Comparison of ENCODE assay signal across 9 cellular contexts in the genomic region with DNA sequence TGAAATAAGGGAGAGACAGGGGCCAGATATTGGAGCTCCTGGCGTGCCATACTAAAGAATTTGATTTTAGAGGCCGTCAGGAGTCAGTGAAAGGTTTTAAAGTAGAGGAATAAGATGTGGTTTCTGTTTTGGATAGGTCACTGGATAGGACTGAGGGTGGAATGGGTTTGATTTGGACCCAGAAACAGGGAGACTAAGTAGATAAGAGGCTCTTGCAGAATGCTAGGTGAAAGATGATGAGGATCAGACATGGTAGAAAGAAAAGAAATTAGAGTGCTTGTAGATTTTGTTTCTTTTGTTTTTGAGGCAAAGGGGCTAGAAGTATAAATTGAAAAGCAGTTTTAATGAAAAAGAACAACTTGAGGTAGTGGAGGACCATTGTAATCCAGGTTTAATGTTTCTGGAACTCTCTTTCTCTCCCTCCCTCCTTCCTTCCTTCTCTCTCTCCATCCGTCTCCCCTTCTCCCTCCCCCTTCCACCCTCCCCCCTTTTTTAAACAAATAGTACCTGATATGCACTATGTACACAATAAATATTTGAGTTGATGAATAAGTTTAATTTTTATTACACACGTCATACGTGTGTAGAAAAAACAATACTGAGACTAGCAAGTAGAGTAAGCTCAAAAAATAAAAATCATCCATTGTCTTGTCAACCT. TPM values are rescaled to one million over a fixed set of nuclear protein-coding genes. Genes with fewer than 3 reads are reported as not detected.
DNase-seq lines count a peak whose midpoint lies in the region; ATAC-seq and TF ChIP-seq lines count a peak whose summit lies in the region.
"Had no signal": no experiment of that assay in that cellular context is flagged by ENCODE, and none has a peak within 500 bp of the region (broad histone marks: within the 10 kb centered on the region; RNA-seq: fewer than 3 reads in every experiment).

No MANE protein-coding gene starts in this region.

- peaks cover 50 to 70% of the 10 kb centered on the region in 2 donors for H3K4me1 ChIP-seq in adrenal gland (replicated peaks in 1 of 2)
- peaks cover 0 to 59% (median 14%) of the 10 kb centered on the region in 4 donors for H3K4me1 ChIP-seq in right lobe of liver
- H3K4me1 ChIP-seq in tibial nerve, result peaks cover 3 to 63% (median 44%) of the 10 kb centered on the region in 4 donors

- DNase-seq in activated T-cell treated with anti-CD3 and anti-CD28 coated beads, Interleukin-2, amount 50 U/mL, for 72 hours, result no peak
- DNase-seq in activated T-cell treated with anti-CD3 and anti-CD28 coated beads, Interleukin-2, amount 50 U/mL, for 1 hour, result no peak
- DNase-seq in adrenal gland, result no peak
- DNase-seq in right lobe of liver, result no peak
- no peak for DNase-seq in tibial nerve (ENCODE audit: low spot score in 2 of 2)
- DNase-seq in left colon, result no peak
- DNase-seq in HT-29 (ENCODE audit: low spot score), result no peak
- DNase-seq: stimulated activated naive CD4-positive, alpha-beta T cell treated with Interleukin-2 at 50 U/mL for 16 hours had no signal

- peak overlapping the region in 2 of 5 donors; percentile 92 to 95 for H3K27ac ChIP-seq in adrenal gland
- peak overlapping the region; percentile 95 to 97 (median 95) for H3K27ac ChIP-seq in right lobe of liver
- H3K27ac ChIP-seq in tibial nerve, result peak overlapping the region; percentile 17 to 94 (median 64)

- TF ChIP-seq EP300 in tibial nerve (IDR thresholded peaks at IDR 0.05), result no peak

- H3K4me1 Mint-ChIP-seq in activated T-cell treated with anti-CD3 and anti-CD28 coated beads, Interleukin-2, amount 50 U/mL, for 72 hours (ENCODE audit: low read depth), result peaks cover 68% of the 10 kb centered on the region

- TF ChIP-seq CTCF in adrenal gland (IDR thresholded peaks at IDR 0.05) (no peak), right lobe of liver (IDR thresholded peaks at IDR 0.05) (no peak), tibial nerve (IDR thresholded peaks at IDR 0.05) (no peak)

- intact Hi-C loops in adrenal gland (cut with DNase I) (no loop called here), right lobe of liver (cut with DNase I) (no loop called here), left colon (cut with DNase I, micrococcal nuclease) (loop anchor here in 1 of 2 donors (5.0 kb wide), 1 partner anchor 33 kb away; the partner anchor contains the start of gene ANKRD12)

- H3K36me3 Mint-ChIP-seq in activated T-cell treated with anti-CD3 and anti-CD28 coated beads, Interleukin-2, amount 50 U/mL, for 72 hours (ENCODE audit: insufficient read depth in 2 of 2), result peaks cover 41 to 56% of the 10 kb centered on the region in 2 donors

- H3K36me3 ChIP-seq in adrenal gland (replicated peaks in 1 of 2) (no peaks in the 10 kb centered on the region), right lobe of liver (no peaks in the 10 kb centered on the region), tibial nerve (no peaks in the 10 kb centered on the region)

- no peaks in the 10 kb centered on the region for H3K27me3 ChIP-seq in adrenal gland
- H3K27me3 ChIP-seq in right lobe of liver, result no peaks in the 10 kb centered on the region
- no peaks in the 10 kb centered on the region for H3K27me3 ChIP-seq in tibial nerve

- H3K9me3 Mint-ChIP-seq in activated T-cell treated with anti-CD3 and anti-CD28 coated beads, Interleukin-2, amount 50 U/mL, for 72 hours, result no peaks in the 10 kb centered on the region

- H3K9me3 ChIP-seq in adrenal gland (replicated peaks in 1 of 3) (no peaks in the 10 kb centered on the region), right lobe of liver (no peaks in the 10 kb centered on the region), tibial nerve (no peaks in the 10 kb centered on the region)

- peak overlapping the region; percentile 96 to 100 for H3K4me3 Mint-ChIP-seq in activated T-cell treated with anti-CD3 and anti-CD28 coated beads, Interleukin-2, amount 50 U/mL, for 72 hours

- H3K27me3 Mint-ChIP-seq in activated T-cell treated with anti-CD3 and anti-CD28 coated beads, Interleukin-2, amount 50 U/mL, for 72 hours (ENCODE audit: low read depth), result no peaks in the 10 kb centered on the region

- TF ChIP-seq POLR2A in adrenal gland (IDR thresholded peaks at IDR 0.05) (no peak), right lobe of liver (IDR thresholded peaks at IDR 0.05) (no peak), tibial nerve (IDR thresholded peaks at IDR 0.05) (no peak)

- ATAC-seq in activated T-cell treated with anti-CD3 and anti-CD28 coated beads, Interleukin-2, amount 50 U/mL, for 72 hours (replicated peaks in 1 of 2), result no peak
- ATAC-seq in right lobe of liver (peak in 1 of 4 donors; percentile 23), GM21717 (IDR thresholded peaks at IDR 0.05; ENCODE audit: unreplicated experiment) (no peak), left colon (no peak)

- H3K27ac Mint-ChIP-seq in activated T-cell treated with anti-CD3 and anti-CD28 coated beads, Interleukin-2, amount 50 U/mL, for 72 hours, result peak overlapping the region; percentile 100

- peak overlapping the region in 3 of 4 donors; percentile 60 to 85 (median 79) for H3K4me3 ChIP-seq in adrenal gland
- peak overlapping the region; percentile 61 to 78 (median 76) for H3K4me3 ChIP-seq in right lobe of liver
- H3K4me3 ChIP-seq in tibial nerve, result peak overlapping the region; percentile 57 to 87 (median 74)

- WGBS in adrenal gland, 4 donors, result 23 to 29% (median 25%) methylated on average over 5 of the region's 5 CpGs
- WGBS in right lobe of liver (ENCODE audit: insufficient coverage, low coverage, low lambda C conversion rate, missing lambda C conversion rate), result 4% methylated on average over 5 of the region's 5 CpGs
- WGBS in tibial nerve, 2 donors, result 12 to 16% methylated on average over 5 of the region's 5 CpGs

RNA-seq across cellular contexts. Expression of gene NDUFV2, which starts 1.9 kb away (rescaled TPM):
- total RNA-seq in activated T-cell treated with anti-CD3 and anti-CD28 coated beads, Interleukin-2, amount 50 U/mL, for 72 hours, result 100 to 1,000 TPM; 394 to 497 TPM
- total RNA-seq in adrenal gland (100 to 1,000 TPM; 130 to 250 (median 182) TPM), right lobe of liver (100 to 1,000 TPM; 164 to 236 (median 183) TPM), tibial nerve (10 to 100 TPM; 62.4 to 91.3 (median 74.6) TPM), left colon (100 to 1,000 TPM; 167 to 191 TPM)
- 100 to 1,000 TPM; 347 to 569 (median 420) TPM for polyA plus RNA-seq in adrenal gland
- 135 and 152 TPM in 2 replicates for total RNA-seq in HT-29 (2014; rRNA removed; shearing (Covaris generic))

RNA-seq across cellular contexts. Expression of gene ANKRD12, which starts 32.2 kb away (rescaled TPM):
- total RNA-seq in activated T-cell treated with anti-CD3 and anti-CD28 coated beads, Interleukin-2, amount 50 U/mL, for 72 hours, result 100 to 1,000 TPM in 1 of 2 donors, 10 to 100 TPM in 1; 84.4 to 123 TPM
- total RNA-seq in adrenal gland (10 to 100 TPM; 19.4 to 56.8 (median 41.1) TPM), right lobe of liver (10 to 100 TPM; 12.3 to 38.7 (median 21.4) TPM), tibial nerve (10 to 100 TPM; 43.5 to 59.7 (median 52.7) TPM), left colon (10 to 100 TPM; 44.7 to 64.3 TPM)
- 10 to 100 TPM; 14.1 to 91.2 (median 21.2) TPM for polyA plus RNA-seq in adrenal gland
- 20.0 and 24.1 TPM in 2 replicates for total RNA-seq in HT-29 (2014; rRNA removed; shearing (Covaris generic))
